In genomic region chr22:41340357-41340756, GRCh38 we compare ENCODE assay signal across 14 cellular contexts.
"Had no signal": no experiment of that assay in that cellular context is flagged by ENCODE, and none has a peak within 500 bp of the region (broad histone marks: within the 10 kb centered on the region; RNA-seq: fewer than 3 reads in every experiment).

No MANE protein-coding gene starts in this region.

- H3K9ac ChIP-seq: parathyroid adenoma had no signal

- H3K9me3 Mint-ChIP-seq: activated CD4-positive, alpha-beta memory T cell treated with anti-CD3 and anti-CD28 coated beads for 36 hours; activated T-cell treated with anti-CD3 and anti-CD28 coated beads, Interleukin-2, amount 50 U/mL, for 4 hours; nephron progenitor cell had no signal

- H3K27me3 ChIP-seq: esophagus squamous epithelium, heart right ventricle, spleen, thyroid gland had no signal

- H3K9me3 ChIP-seq: esophagus squamous epithelium, heart right ventricle, left ventricle myocardium inferior, spleen, thyroid gland had no signal

- H3K4me1 Mint-ChIP-seq: nephron progenitor cell had no signal

- H3K4me3 Mint-ChIP-seq: activated CD4-positive, alpha-beta memory T cell treated with anti-CD3 and anti-CD28 coated beads for 36 hours; activated naive CD8-positive, alpha-beta T cell; activated T-cell treated with anti-CD3 and anti-CD28 coated beads, Interleukin-2, amount 50 U/mL, for 4 hours; nephron progenitor cell had no signal

- H3K27ac ChIP-seq: esophagus squamous epithelium, heart right ventricle, left ventricle myocardium inferior, parathyroid adenoma, thyroid gland had no signal

- ATAC-seq: activated T-cell treated with anti-CD3 and anti-CD28 coated beads, Interleukin-2, amount 50 U/mL, for 4 hours had no signal

- H3K4me1 ChIP-seq: esophagus squamous epithelium, parathyroid adenoma, thyroid gland had no signal

- H3K4me3 ChIP-seq: esophagus squamous epithelium, heart right ventricle, left ventricle myocardium inferior, spleen, thyroid gland had no signal

- DNase-seq: activated CD4-positive, alpha-beta memory T cell treated with anti-CD3 and anti-CD28 coated beads for 36 hours; activated gamma-delta T cell; activated T-cell treated with anti-CD3 and anti-CD28 coated beads, Interleukin-2, amount 50 U/mL, for 4 hours; effector CD8-positive, alpha-beta T cell; esophagus squamous epithelium; heart right ventricle; left ventricle myocardium inferior; mammary epithelial cell; nephron progenitor cell; spleen; stimulated activated naive CD4-positive, alpha-beta T cell; thyroid gland had no signal

- H3K27me3 Mint-ChIP-seq: activated CD4-positive, alpha-beta memory T cell treated with anti-CD3 and anti-CD28 coated beads for 36 hours; activated naive CD8-positive, alpha-beta T cell had no signal

- H3K27ac Mint-ChIP-seq: activated CD4-positive, alpha-beta memory T cell treated with anti-CD3 and anti-CD28 coated beads for 36 hours; activated naive CD8-positive, alpha-beta T cell; nephron progenitor cell had no signal

- H3K36me3 Mint-ChIP-seq: activated naive CD8-positive, alpha-beta T cell had no signal
